Comparison of ENCODE assay signal across 22 cellular contexts in genomic region chr20:17885076-17885475, GRCh38.
"Had no signal": no experiment of that assay in that cellular context is flagged by ENCODE, and none has a peak within 500 bp of the region (broad histone marks: within the 10 kb centered on the region; RNA-seq: fewer than 3 reads in every experiment).

No MANE protein-coding gene starts in this region.

- DNase-seq: activated CD4-positive, alpha-beta memory T cell treated with anti-CD3 and anti-CD28 coated beads for 36 hours; activated CD4-positive, alpha-beta T cell treated with anti-CD3 and anti-CD28 coated beads, Interleukin-2, amount 10 ng/mL, durations not matched to agents 24 days and 14 days; activated CD4-positive, CD25-positive, alpha-beta regulatory T cell treated with anti-CD3 and anti-CD28 coated beads, Interleukin-2, amount 50 U/mL, for 72 hours; activated CD8-positive, alpha-beta memory T cell treated with anti-CD3 and anti-CD28 coated beads, Interleukin-2, amount 50 U/mL, for 48 hours; activated T-cell treated with anti-CD3 and anti-CD28 coated beads, Interleukin-2, amount 50 U/mL, for 24 hours; effector CD4-positive, alpha-beta T cell; hippocampal formation; pancreas; retina; stimulated activated CD4-positive, alpha-beta T cell treated with anti-CD3 and anti-CD28 coated beads, Interleukin-15, amount 100 ng/mL, for 24 hours; stimulated activated CD4-positive, alpha-beta T cell treated with anti-CD3 and anti-CD28 coated beads, Interleukin-2, amount 100 ng/mL, for 24 hours; stimulated activated naive CD4-positive, alpha-beta T cell; T-helper 17 cell; T1000 had no signal

- H3K4me1 Mint-ChIP-seq: activated CD4-positive, alpha-beta T cell treated with anti-CD3 and anti-CD28 coated beads, Interleukin-2, amount 10 ng/mL, durations not matched to agents 24 days and 14 days; activated naive CD4-positive, alpha-beta T cell treated with anti-CD3 and anti-CD28 coated beads, Interleukin-2, amount 50 U/mL, for 24 hours; central memory CD8-positive, alpha-beta T cell; memory B cell had no signal

- ATAC-seq: natural killer cell treated with Interleukin-12 subunit alpha and Interleukin-12 subunit beta and Interleukin-15 and Interleukin-18, amount 100 ng/mL, for 72 hours; T-helper 17 cell had no signal

- H3K4me1 ChIP-seq: pancreas had no signal

- H3K4me3 Mint-ChIP-seq: activated CD4-positive, alpha-beta memory T cell treated with anti-CD3 and anti-CD28 coated beads for 36 hours; activated CD4-positive, alpha-beta T cell treated with anti-CD3 and anti-CD28 coated beads, Interleukin-2, amount 10 ng/mL, durations not matched to agents 24 days and 14 days; activated naive CD4-positive, alpha-beta T cell treated with anti-CD3 and anti-CD28 coated beads, Interleukin-2, amount 50 U/mL, for 24 hours; activated T-cell treated with anti-CD3 and anti-CD28 coated beads, Interleukin-2, amount 50 U/mL, for 24 hours; central memory CD8-positive, alpha-beta T cell; memory B cell; natural killer cell treated with Interleukin-12 subunit alpha and Interleukin-12 subunit beta and Interleukin-15 and Interleukin-18, amount 100 ng/mL, for 72 hours; T-helper 17 cell had no signal

- H3K9me3 Mint-ChIP-seq: activated CD4-positive, alpha-beta T cell treated with anti-CD3 and anti-CD28 coated beads, Interleukin-2, amount 10 ng/mL, durations not matched to agents 24 days and 14 days; activated naive CD4-positive, alpha-beta T cell treated with anti-CD3 and anti-CD28 coated beads, Interleukin-2, amount 50 U/mL, for 24 hours; central memory CD8-positive, alpha-beta T cell; natural killer cell treated with Interleukin-12 subunit alpha and Interleukin-12 subunit beta and Interleukin-15 and Interleukin-18, amount 100 ng/mL, for 72 hours had no signal

- H3K27ac Mint-ChIP-seq: activated CD4-positive, alpha-beta memory T cell treated with anti-CD3 and anti-CD28 coated beads for 36 hours; activated CD4-positive, alpha-beta T cell treated with anti-CD3 and anti-CD28 coated beads, Interleukin-2, amount 10 ng/mL, durations not matched to agents 24 days and 14 days; activated T-cell treated with anti-CD3 and anti-CD28 coated beads, Interleukin-2, amount 50 U/mL, for 24 hours; memory B cell; natural killer cell treated with Interleukin-12 subunit alpha and Interleukin-12 subunit beta and Interleukin-15 and Interleukin-18, amount 100 ng/mL, for 72 hours; T-helper 17 cell had no signal

- H3K36me3 ChIP-seq: pancreas, prostate gland, tibial nerve had no signal

- H3K9me3 ChIP-seq: pancreas, prostate gland had no signal

- H3K27ac ChIP-seq: pancreas, prostate gland had no signal

- H3K36me3 Mint-ChIP-seq: activated CD4-positive, alpha-beta memory T cell treated with anti-CD3 and anti-CD28 coated beads for 36 hours; activated naive CD4-positive, alpha-beta T cell treated with anti-CD3 and anti-CD28 coated beads, Interleukin-2, amount 50 U/mL, for 24 hours; natural killer cell treated with Interleukin-12 subunit alpha and Interleukin-12 subunit beta and Interleukin-15 and Interleukin-18, amount 100 ng/mL, for 72 hours had no signal

- H3K27me3 ChIP-seq: gastroesophageal sphincter, pancreas, tibial nerve had no signal

- H3K4me3 ChIP-seq: gastroesophageal sphincter, mucosa of descending colon, pancreas, prostate gland, tibial nerve had no signal
